Comparison of ENCODE assay signal across 19 cellular contexts in genomic region chr2:28000287-28000686, GRCh38.
"Had no signal": no experiment of that assay in that cellular context is flagged by ENCODE, and none has a peak within 500 bp of the region (broad histone marks: within the 10 kb centered on the region; RNA-seq: fewer than 3 reads in every experiment).

No MANE protein-coding gene starts in this region.

- H3K4me1 Mint-ChIP-seq: endodermal cell had no signal

- H3K9me3 Mint-ChIP-seq: activated naive CD4-positive, alpha-beta T cell treated with anti-CD3 and anti-CD28 coated beads for 36 hours; activated T-cell treated with anti-CD3 and anti-CD28 coated beads, Interleukin-2, amount 50 U/mL, for 4 hours; central memory CD8-positive, alpha-beta T cell had no signal

- DNase-seq: activated CD4-positive, alpha-beta memory T cell treated with anti-CD3 and anti-CD28 coated beads, Interleukin-2, amount 10 ng/mL, durations not matched to agents 7 days and 5 days; activated CD4-positive, alpha-beta T cell treated with anti-CD3 and anti-CD28 coated beads, Interleukin-2, amount 10 ng/mL, durations not matched to agents 24 days and 14 days; activated CD4-positive, alpha-beta T cell treated with anti-CD3 and anti-CD28 coated beads, Interleukin-2, amount 50 U/mL, for 4 hours; activated CD4-positive, CD25-positive, alpha-beta regulatory T cell; activated effector memory CD4-positive, alpha-beta T cell treated with anti-CD3 and anti-CD28 coated beads, Interleukin-2, amount 50 U/mL, for 16 hours; activated naive CD4-positive, alpha-beta T cell treated with anti-CD3 and anti-CD28 coated beads for 36 hours; activated T-cell treated with anti-CD3 and anti-CD28 coated beads, Interleukin-2, amount 50 U/mL, for 4 hours; amniotic stem cell; anterior cingulate cortex; brain microvascular endothelial cell; dorsolateral prefrontal cortex; effector memory CD4-positive, alpha-beta T cell; endodermal cell; foreskin fibroblast; head of caudate nucleus had no signal

- H3K4me3 Mint-ChIP-seq: activated CD4-positive, alpha-beta memory T cell treated with anti-CD3 and anti-CD28 coated beads, Interleukin-2, amount 10 ng/mL, durations not matched to agents 7 days and 5 days; activated CD4-positive, alpha-beta T cell treated with anti-CD3 and anti-CD28 coated beads, Interleukin-2, amount 10 ng/mL, durations not matched to agents 24 days and 14 days; activated naive CD4-positive, alpha-beta T cell treated with anti-CD3 and anti-CD28 coated beads for 36 hours; activated naive CD8-positive, alpha-beta T cell; activated T-cell treated with anti-CD3 and anti-CD28 coated beads, Interleukin-2, amount 50 U/mL, for 4 hours; central memory CD8-positive, alpha-beta T cell; dendritic cell treated with granulocyte-macrophage colony-stimulating factor and Interleukin-4, amounts not matched to agents 40 ng/mL and 50 ng/mL, for 4 days; endodermal cell had no signal

- H3K27me3 Mint-ChIP-seq: activated CD4-positive, alpha-beta memory T cell treated with anti-CD3 and anti-CD28 coated beads, Interleukin-2, amount 10 ng/mL, durations not matched to agents 7 days and 5 days; activated CD4-positive, alpha-beta T cell treated with anti-CD3 and anti-CD28 coated beads, Interleukin-2, amount 10 ng/mL, durations not matched to agents 24 days and 14 days; activated naive CD8-positive, alpha-beta T cell; central memory CD8-positive, alpha-beta T cell; dendritic cell treated with granulocyte-macrophage colony-stimulating factor and Interleukin-4, amounts not matched to agents 40 ng/mL and 50 ng/mL, for 4 days had no signal

- H3K27ac Mint-ChIP-seq: activated CD4-positive, alpha-beta memory T cell treated with anti-CD3 and anti-CD28 coated beads, Interleukin-2, amount 10 ng/mL, durations not matched to agents 7 days and 5 days; activated CD4-positive, alpha-beta T cell treated with anti-CD3 and anti-CD28 coated beads, Interleukin-2, amount 10 ng/mL, durations not matched to agents 24 days and 14 days; activated naive CD4-positive, alpha-beta T cell treated with anti-CD3 and anti-CD28 coated beads for 36 hours; activated naive CD8-positive, alpha-beta T cell; dendritic cell treated with granulocyte-macrophage colony-stimulating factor and Interleukin-4, amounts not matched to agents 40 ng/mL and 50 ng/mL, for 4 days; endodermal cell had no signal

- ATAC-seq: activated T-cell treated with anti-CD3 and anti-CD28 coated beads, Interleukin-2, amount 50 U/mL, for 4 hours; esophagus mucosa had no signal
